In the genomic region with DNA sequence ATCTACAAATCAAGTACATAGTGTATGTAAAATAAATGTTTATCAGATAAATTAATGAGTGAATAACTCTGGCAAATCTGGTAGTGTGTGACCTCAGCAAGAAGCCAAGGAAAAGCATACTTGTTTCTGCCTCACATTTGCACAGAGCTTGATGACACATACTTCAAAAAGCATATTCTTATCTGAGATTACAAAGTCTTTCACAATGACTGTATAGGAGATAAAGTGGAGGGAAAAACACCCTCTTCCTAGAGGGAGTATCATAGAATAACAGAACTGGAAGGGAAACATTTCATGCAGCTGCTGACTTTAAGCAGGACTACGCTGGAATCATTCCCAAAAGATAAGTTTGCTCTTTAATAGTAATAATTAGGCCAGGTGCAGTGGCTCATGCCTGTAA, we compare ENCODE assay signal across 12 cellular contexts. TPM values are rescaled to one million over a fixed set of nuclear protein-coding genes. Genes with fewer than 3 reads are reported as not detected.
DNase-seq lines count a peak whose midpoint lies in the region; ATAC-seq and TF ChIP-seq lines count a peak whose summit lies in the region.
"Had no signal": no experiment of that assay in that cellular context is flagged by ENCODE, and none has a peak within 500 bp of the region (broad histone marks: within the 10 kb centered on the region; RNA-seq: fewer than 3 reads in every experiment).

No MANE protein-coding gene starts in this region.

- H3K4me1 ChIP-seq in PC-3 (ENCODE audit: insufficient read depth, low read length) (peaks cover 12% of the 10 kb centered on the region), fibroblast of lung (ENCODE audit: control insufficient read depth, extremely low read depth, insufficient read depth, low read length) (no peaks in the 10 kb centered on the region), trophoblast cell (ENCODE audit: control insufficient read depth in 1 of 2, insufficient read depth in 2 of 2, low read length in 2 of 2) (no peaks in the 10 kb centered on the region)
- H3K4me1 ChIP-seq: neural progenitor cell had no signal

- CTCF ChIA-PET in PC-3 (lab: Charles Lee) = no interaction called here

- intact Hi-C loops in PC-3 (cut with micrococcal nuclease) = no loop called here

- no peak overlapping the region for H3K27ac ChIP-seq in PC-3 (ENCODE audit: low read length)
- H3K27ac ChIP-seq in fibroblast of lung (ENCODE audit: insufficient read depth, low read length) = no peak overlapping the region
- no peak overlapping the region for H3K27ac ChIP-seq in trophoblast cell (ENCODE audit: low read depth, low read length)
- H3K27ac ChIP-seq: neural progenitor cell had no signal

- H2AK5ac ChIP-seq in trophoblast cell (ENCODE audit: low read length) = no peak overlapping the region

- H3K9me3 Mint-ChIP-seq in chondrocyte (ENCODE audit: low read depth) = no peaks in the 10 kb centered on the region
- H3K9me3 Mint-ChIP-seq: neural progenitor cell; stimulated activated effector memory CD8-positive, alpha-beta T cell treated with anti-CD3 and anti-CD28 coated beads, Interleukin-12 subunit alpha, Interleukin-12 subunit beta, amount 100 ng/mL, for 72 hours had no signal

- H2BK12ac ChIP-seq in trophoblast cell (ENCODE audit: low read length) = no peak overlapping the region

- POLR2A ChIA-PET in PC-3 (lab: Charles Lee; ENCODE audit: unreplicated experiment) = interaction anchor here (0.6 kb wide), 1 partner anchor 875 kb away, joined by 3 read pairs; no protein-coding TSS in a partner anchor

- no peak overlapping the region for H4K8ac ChIP-seq in trophoblast cell (ENCODE audit: low read depth, low read length)

- TF ChIP-seq CTCF in PC-3 (conservative IDR thresholded peaks at IDR 0.05; ENCODE audit: low read depth, low read length) (no peak), fibroblast of lung (conservative IDR thresholded peaks at IDR 0.05 in 1 of 2, IDR thresholded peaks at IDR 0.05 in 1 of 2; ENCODE audit: low read depth in 1 of 2, low read length in 2 of 2) (no peak), chondrocyte (IDR thresholded peaks at IDR 0.05) (no peak)

- H3K27ac Mint-ChIP-seq in chondrocyte (ENCODE audit: unreplicated experiment) = no peak overlapping the region
- H3K27ac Mint-ChIP-seq: neural progenitor cell; stimulated activated effector memory CD8-positive, alpha-beta T cell treated with anti-CD3 and anti-CD28 coated beads, Interleukin-12 subunit alpha, Interleukin-12 subunit beta, amount 100 ng/mL, for 72 hours had no signal

- H3K36me3 ChIP-seq in PC-3 (ENCODE audit: low read depth, low read length) = no peaks in the 10 kb centered on the region
- H3K36me3 ChIP-seq in fibroblast of lung (ENCODE audit: control insufficient read depth, insufficient read depth, low read length) = no peaks in the 10 kb centered on the region
- no peaks in the 10 kb centered on the region for H3K36me3 ChIP-seq in trophoblast cell (ENCODE audit: control insufficient read depth in 1 of 2, insufficient read depth in 2 of 2, low read length in 2 of 2)
- H3K36me3 ChIP-seq: neural progenitor cell had no signal

- no peak overlapping the region for H3K23ac ChIP-seq in trophoblast cell (ENCODE audit: low read length)

- H3F3A ChIP-seq in PC-3 (ENCODE audit: low read length, unreplicated experiment) = peaks cover 6% of the 10 kb centered on the region

- H3K4me3 Mint-ChIP-seq in chondrocyte (ENCODE audit: unreplicated experiment) = no peak overlapping the region
- H3K4me3 Mint-ChIP-seq: neural progenitor cell; stimulated activated effector memory CD8-positive, alpha-beta T cell treated with anti-CD3 and anti-CD28 coated beads, Interleukin-12 subunit alpha, Interleukin-12 subunit beta, amount 100 ng/mL, for 72 hours had no signal

- no CpG with 5 or more reads among the region's 1 CpG for WGBS in trophoblast cell (ENCODE audit: extremely low coverage, insufficient coverage, insufficient read length)

- no peaks in the 10 kb centered on the region for H3K79me2 ChIP-seq in PC-3 (ENCODE audit: low read length)
- H3K79me2 ChIP-seq in fibroblast of lung (ENCODE audit: control insufficient read depth, insufficient read depth, low read length) = no peaks in the 10 kb centered on the region
- H3K79me2 ChIP-seq in trophoblast cell (ENCODE audit: control insufficient read depth, insufficient read depth, low read length, poor library complexity) = no peaks in the 10 kb centered on the region

- no peaks in the 10 kb centered on the region for H3K36me3 Mint-ChIP-seq in chondrocyte (ENCODE audit: low read depth)
- H3K36me3 Mint-ChIP-seq: neural progenitor cell; stimulated activated effector memory CD8-positive, alpha-beta T cell treated with anti-CD3 and anti-CD28 coated beads, Interleukin-12 subunit alpha, Interleukin-12 subunit beta, amount 100 ng/mL, for 72 hours had no signal

- H3K4me3 ChIP-seq in PC-3 (ENCODE audit: low read length) (no peak overlapping the region), fibroblast of lung (replicated peaks in 1 of 4; ENCODE audit: control extremely low read depth in 1 of 4, insufficient read depth in 1 of 4, low read depth in 3 of 4, low read length in 4 of 4) (no peak overlapping the region), trophoblast cell (ENCODE audit: low read depth, low read length) (no peak overlapping the region)
- H3K4me3 ChIP-seq: neural progenitor cell had no signal

- peak; percentile 78 for DNase-seq in ELR (ENCODE audit: low read depth)
- DNase-seq in PC-3 = peak; percentile 30
- peak; percentile 84 to 96 for DNase-seq in fibroblast of lung (ENCODE audit: low read depth in 2 of 2)
- peak; percentile 2 to 84 for DNase-seq in trophoblast cell
- DNase-seq in C1 segment of cervical spinal cord (lab: John Stamatoyannopoulos, UW) = no peak
- no peak for DNase-seq in HPDE6-E6E7 (ENCODE audit: extremely low spot score)
- DNase-seq in chondrocyte (ENCODE audit: low spot score) = no peak
- DNase-seq: DMS79, kidney had no signal

- no peak overlapping the region for H4K12ac ChIP-seq in trophoblast cell (ENCODE audit: low read depth, low read length)

- no peak overlapping the region for H3K4ac ChIP-seq in trophoblast cell (ENCODE audit: low read depth, low read length)

- peak; percentile 47 for ATAC-seq in PC-3
- no peak for ATAC-seq in HG03280 (IDR thresholded peaks at IDR 0.05; ENCODE audit: unreplicated experiment)
- ATAC-seq: stimulated activated effector memory CD8-positive, alpha-beta T cell treated with anti-CD3 and anti-CD28 coated beads, Interleukin-12 subunit alpha, Interleukin-12 subunit beta, amount 100 ng/mL, for 72 hours had no signal

- no peak overlapping the region for H4K91ac ChIP-seq in trophoblast cell (ENCODE audit: low read depth, low read length)

- H2AFZ ChIP-seq in PC-3 (ENCODE audit: low read length) = no peak overlapping the region
- H2AFZ ChIP-seq in fibroblast of lung (ENCODE audit: low read length) = no peak overlapping the region
- H2AFZ ChIP-seq in trophoblast cell (ENCODE audit: insufficient read depth, low read length, poor library complexity) = no peak overlapping the region
- H2AFZ ChIP-seq: neural progenitor cell had no signal

- H3K9me3 ChIP-seq in PC-3 (ENCODE audit: low read length) (no peaks in the 10 kb centered on the region), fibroblast of lung (ENCODE audit: control insufficient read depth, insufficient read depth, low read depth, low read length) (no peaks in the 10 kb centered on the region), trophoblast cell (ENCODE audit: insufficient read depth, low read depth, low read length) (no peaks in the 10 kb centered on the region)

- H3K18ac ChIP-seq in trophoblast cell (ENCODE audit: low read length) = no peak overlapping the region

- H3K14ac ChIP-seq in trophoblast cell (ENCODE audit: low read length) = no peak overlapping the region

- H3K4me2 ChIP-seq in PC-3 (ENCODE audit: low read length) = no peak overlapping the region
- no peak overlapping the region for H3K4me2 ChIP-seq in fibroblast of lung (ENCODE audit: extremely low read depth, insufficient read depth, low read length)
- no peak overlapping the region for H3K4me2 ChIP-seq in trophoblast cell (ENCODE audit: low read length)
- H3K4me2 ChIP-seq: neural progenitor cell had no signal

- no peaks in the 10 kb centered on the region for H4K20me1 ChIP-seq in PC-3 (ENCODE audit: low read length)
- no peaks in the 10 kb centered on the region for H4K20me1 ChIP-seq in fibroblast of lung (ENCODE audit: control insufficient read depth, extremely low read depth, insufficient read depth, low read length)

- no peak overlapping the region for H3K9ac ChIP-seq in PC-3 (ENCODE audit: low read length)
- no peak overlapping the region for H3K9ac ChIP-seq in fibroblast of lung (ENCODE audit: insufficient read depth, low read length)
- no peak overlapping the region for H3K9ac ChIP-seq in trophoblast cell (ENCODE audit: low read length)
- H3K9ac ChIP-seq: neural progenitor cell had no signal

- BruUV-seq in PC-3 (replicated peaks; lab: Mats Ljungman, UMichigan) = no TSS peak

- H3K27me3 ChIP-seq in PC-3 (ENCODE audit: low read length) = no peaks in the 10 kb centered on the region
- no peaks in the 10 kb centered on the region for H3K27me3 ChIP-seq in fibroblast of lung (ENCODE audit: control insufficient read depth, insufficient read depth, low read length)
- no peaks in the 10 kb centered on the region for H3K27me3 ChIP-seq in trophoblast cell (ENCODE audit: insufficient read depth, low read length)
- H3K27me3 ChIP-seq: neural progenitor cell had no signal

- H3K79me1 ChIP-seq in trophoblast cell (ENCODE audit: low read length) = no peaks in the 10 kb centered on the region

- H3K9me2 ChIP-seq in PC-3 (replicated peaks; ENCODE audit: low read length) = no peaks in the 10 kb centered on the region

- no peak overlapping the region for H2BK120ac ChIP-seq in trophoblast cell (ENCODE audit: insufficient read depth, low read length, poor library complexity)

- peaks cover 45% of the 10 kb centered on the region for H3K4me1 Mint-ChIP-seq in chondrocyte (ENCODE audit: low read depth)
- H3K4me1 Mint-ChIP-seq: neural progenitor cell; stimulated activated effector memory CD8-positive, alpha-beta T cell treated with anti-CD3 and anti-CD28 coated beads, Interleukin-12 subunit alpha, Interleukin-12 subunit beta, amount 100 ng/mL, for 72 hours had no signal

- no peak overlapping the region for H2BK5ac ChIP-seq in trophoblast cell (ENCODE audit: low read depth, low read length, poor library complexity)

- no peaks in the 10 kb centered on the region for H3K27me3 Mint-ChIP-seq in chondrocyte (ENCODE audit: low read depth)

RNA-seq across cellular contexts. Expression of a gene that starts 28.1 kb away (rescaled TPM):
- total RNA-seq in PC-3 (2014; rRNA removed) = 3.6 and 7.4 TPM in 2 replicates
- total RNA-seq in fibroblast of lung = 5.8 and 7.7 TPM in 2 replicates
- polyA plus RNA-seq in fibroblast of lung = 3.1 and 3.5 TPM in 2 replicates
- polyA plus RNA-seq in fibroblast of lung (2012) = 2.9 and 3.0 TPM in 2 replicates
- not detected in 2 replicates for polyA minus RNA-seq in fibroblast of lung (ENCODE audit: low replicate concordance)
- 2.3 and 2.7 TPM in 2 replicates for polyA plus RNA-seq in trophoblast cell (2013)
- total RNA-seq in chondrocyte = 2.9 to 5.0 TPM (median 3.5 TPM) in 3 replicates

RNA-seq across cellular contexts. Expression of a gene that starts 44.1 kb away (rescaled TPM):
- total RNA-seq in PC-3 (2014; rRNA removed) = 26.9 and 39.9 TPM in 2 replicates
- total RNA-seq in fibroblast of lung = 68.3 and 113 TPM in 2 replicates
- 146 and 264 TPM in 2 replicates for polyA plus RNA-seq in fibroblast of lung
- 119 and 231 TPM in 2 replicates for polyA plus RNA-seq in fibroblast of lung (2012)
- polyA minus RNA-seq in fibroblast of lung (ENCODE audit: low replicate concordance) = 250 and 335 TPM in 2 replicates
- polyA plus RNA-seq in trophoblast cell (2013) = 35.0 and 39.1 TPM in 2 replicates
- 59.9 to 72.0 TPM (median 65.8 TPM) in 3 replicates for total RNA-seq in chondrocyte

Comparison
In these comparisons a context has a peak if more than half of its experiments do, and no peak if none do; other contexts are left out.
1. DNase-seq: peak in ELR (single experiment), PC-3 (single experiment), fibroblast of lung (2 of 2) and trophoblast cell (2 of 2); none in C1 segment of cervical spinal cord (0 of 14), HPDE6-E6E7 (single experiment) and chondrocyte (single experiment).